ENCODE assay signal across 8 cellular contexts in the genomic region with DNA sequence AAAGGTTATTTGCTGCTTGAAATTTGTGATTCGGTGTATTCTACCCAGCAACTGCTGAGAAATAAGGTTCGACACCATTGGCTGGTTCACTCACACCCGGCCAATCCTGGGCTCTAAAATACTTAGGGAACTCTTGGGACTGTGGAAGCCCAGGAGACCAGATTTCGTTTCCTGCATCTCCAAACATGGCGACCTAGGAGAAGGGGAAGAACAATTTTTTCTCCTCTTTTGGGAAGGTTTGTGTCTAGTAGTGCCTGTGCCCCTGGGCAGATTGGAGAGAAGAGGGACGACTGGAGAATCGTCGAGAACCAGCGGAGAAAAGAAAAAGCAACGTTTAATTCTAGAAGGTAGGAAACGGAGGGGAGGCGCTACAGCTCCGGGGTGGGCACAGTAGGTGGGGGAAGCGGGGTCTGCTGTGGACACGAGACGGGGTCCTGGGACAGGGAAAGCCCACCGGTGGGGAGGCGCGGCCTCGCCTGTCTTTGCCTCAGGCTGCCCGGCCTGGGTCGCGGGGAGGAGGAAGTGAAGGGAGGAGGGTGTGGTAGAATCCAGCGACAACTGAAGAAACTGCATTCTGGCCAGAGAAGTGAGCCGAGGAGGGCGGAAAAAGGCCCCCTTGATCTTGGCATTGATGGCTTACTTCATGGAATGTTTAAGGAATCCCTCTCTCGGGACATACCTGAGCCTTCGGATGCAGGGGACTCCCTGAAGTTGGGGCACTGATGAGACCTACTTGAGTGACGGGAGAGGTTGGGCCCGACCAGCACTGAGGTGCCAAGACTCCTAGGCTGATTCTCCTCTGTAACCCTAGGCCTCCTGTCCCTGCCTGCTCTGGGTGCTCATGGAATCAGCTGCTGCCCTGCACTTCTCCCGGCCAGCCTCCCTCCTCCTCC. TPM values are rescaled to one million over a fixed set of nuclear protein-coding genes. Genes with fewer than 3 reads are reported as not detected.
DNase-seq lines count a peak whose midpoint lies in the region; ATAC-seq and TF ChIP-seq lines count a peak whose summit lies in the region.

Gene BTN2A1 (plus strand): TSS at position 160 of the 893 bp plus-strand sequence. CDS start 682 bp downstream, at position 842.

- H3K27ac Mint-ChIP-seq in Caco-2 (ENCODE audit: unreplicated experiment) (peak within 1 kb of the TSS; percentile 98), endodermal cell (peak within 1 kb of the TSS; percentile 97)

- no peaks in the 10 kb centered on the region for H3K9me3 Mint-ChIP-seq in Caco-2 (ENCODE audit: unreplicated experiment)
- H3K9me3 Mint-ChIP-seq in endodermal cell: no peaks in the 10 kb centered on the region

- H3K18ac ChIP-seq in mesenchymal stem cell (ENCODE audit: low read depth in 1 of 2, low read length in 2 of 2): peak within 1 kb of the TSS; percentile 84 to 99

- H2BK15ac ChIP-seq in mesenchymal stem cell (ENCODE audit: low read depth, poor library complexity, severe bottlenecking): peak within 1 kb of the TSS; percentile 94

- H3K4ac ChIP-seq in mesenchymal stem cell (ENCODE audit: low read depth in 1 of 2, low read length in 2 of 2): peak within 1 kb of the TSS; percentile 79 to 92

- H3K4me2 ChIP-seq in mesenchymal stem cell (ENCODE audit: low read length, poor library complexity, severe bottlenecking): peak within 1 kb of the TSS; percentile 62

- CTCF ChIA-PET in Caco-2 (lab: Charles Lee): no interaction called here

- peak within 1 kb of the TSS; percentile 93 for H3K9ac ChIP-seq in endodermal cell (ENCODE audit: extremely low read depth, low read length, poor library complexity, severe bottlenecking)
- peak within 1 kb of the TSS; percentile 94 for H3K9ac ChIP-seq in mesenchymal stem cell (ENCODE audit: low read length)

- H3K27me3 ChIP-seq in Caco-2 (replicated peaks; ENCODE audit: control insufficient read depth, insufficient read depth, low read length) (no peaks in the 10 kb centered on the region), endodermal cell (ENCODE audit: control insufficient read depth, insufficient read depth, low read length, poor library complexity, severe bottlenecking) (peaks cover 2% of the 10 kb centered on the region), mesenchymal stem cell (ENCODE audit: control insufficient read depth in 1 of 2, insufficient read depth in 1 of 2, low read length in 2 of 2) (no peaks in the 10 kb centered on the region)

- POLR2A ChIA-PET in Caco-2 (lab: Charles Lee): no interaction called here

- H3K36me3 Mint-ChIP-seq in Caco-2 (ENCODE audit: insufficient read depth, unreplicated experiment): peaks cover 29% of the 10 kb centered on the region
- peaks cover 34% of the 10 kb centered on the region for H3K36me3 Mint-ChIP-seq in endodermal cell (ENCODE audit: low read depth)

- H3K79me1 ChIP-seq in mesenchymal stem cell (replicated peaks; ENCODE audit: low read length, poor library complexity, severe bottlenecking): peaks cover 8% of the 10 kb centered on the region

- H3K27ac ChIP-seq in endodermal cell (ENCODE audit: low read depth, low read length): peak within 1 kb of the TSS; percentile 78
- H3K27ac ChIP-seq in mesenchymal stem cell (ENCODE audit: low read length, poor library complexity, severe bottlenecking): peak within 1 kb of the TSS; percentile 94

- H2BK5ac ChIP-seq in mesenchymal stem cell (ENCODE audit: low read depth, low read length, poor library complexity, severe bottlenecking): peak within 1 kb of the TSS; percentile 81

- peak within 1 kb of the TSS in 1 of 2 experiments; percentile 50 for H2BK12ac ChIP-seq in mesenchymal stem cell (ENCODE audit: low read length in 2 of 2)

- peak within 1 kb of the TSS in 1 of 2 experiments; percentile 98 for H3K14ac ChIP-seq in mesenchymal stem cell (ENCODE audit: low read length in 2 of 2)

- 0 to 3% methylated on average over 8 to 31 of the region's 31 CpGs for WGBS in endodermal cell (ENCODE audit: insufficient coverage in 1 of 2, insufficient read length in 1 of 2), 2 experiments
- WGBS in mesenchymal stem cell: under 1% methylated on average over 26 of the region's 31 CpGs

- TSS peak; percentile 41 for BruUV-seq in Caco-2 (replicated peaks; lab: Mats Ljungman, UMichigan)

- H3K4me1 ChIP-seq in Caco-2: peaks cover 5% of the 10 kb centered on the region
- H3K4me1 ChIP-seq in endodermal cell (ENCODE audit: control insufficient read depth, insufficient read depth, low read length): no peaks in the 10 kb centered on the region
- peaks cover 17% of the 10 kb centered on the region for H3K4me1 ChIP-seq in mesenchymal stem cell (ENCODE audit: control insufficient read depth, insufficient read depth, low read depth, low read length)

- H3K27me3 Mint-ChIP-seq in Caco-2 (ENCODE audit: insufficient read depth, unreplicated experiment) (no peaks in the 10 kb centered on the region), endodermal cell (ENCODE audit: insufficient read depth) (peaks cover 3% of the 10 kb centered on the region)

- DNase-seq in Caco-2 (peak; percentile 81 to 82), HT1080 (ENCODE audit: low read depth) (peak; percentile 88), NOMO-1 treated with dmso at 0.1 percent for 144 hours (lab: John Stamatoyannopoulos, UW; ENCODE audit: unreplicated experiment) (peak; percentile 86), endodermal cell (peak; percentile 92), mesenchymal stem cell (peak; percentile 96)
- DNase-seq in activated CD8-positive, alpha-beta memory T cell treated with anti-CD3 and anti-CD28 coated beads for 48 hours (ENCODE audit: low read depth in 2 of 3, low spot score in 2 of 3): peak; percentile 14 to 40 (median 25)
- peak; percentile 24 for DNase-seq in stimulated activated CD8-positive, alpha-beta memory T cell treated with anti-CD3 and anti-CD28 coated beads, Interleukin-12 subunit alpha, Interleukin-12 subunit beta, amount 100 ng/mL, for 24 hours (ENCODE audit: extremely low read depth)

- peak within 1 kb of the TSS; percentile 84 for H3K4me3 ChIP-seq in Caco-2 (ENCODE audit: low read depth, low read length)
- H3K4me3 ChIP-seq in endodermal cell (ENCODE audit: low read length): peak within 1 kb of the TSS; percentile 98
- peak within 1 kb of the TSS; percentile 85 to 91 for H3K4me3 ChIP-seq in mesenchymal stem cell (ENCODE audit: insufficient read depth in 1 of 2, low read depth in 1 of 2, low read length in 2 of 2)

- H3K9me3 ChIP-seq in Caco-2: no peaks in the 10 kb centered on the region
- H3K9me3 ChIP-seq in endodermal cell (ENCODE audit: control insufficient read depth, low read length): no peaks in the 10 kb centered on the region
- H3K9me3 ChIP-seq in mesenchymal stem cell (ENCODE audit: control insufficient read depth, low read length): no peaks in the 10 kb centered on the region

- intact Hi-C loops in Caco-2 (cut with micrococcal nuclease; ENCODE audit: unreplicated experiment): no loop called here

- H3K4me3 Mint-ChIP-seq in Caco-2 (ENCODE audit: unreplicated experiment): peak within 1 kb of the TSS; percentile 92
- peak within 1 kb of the TSS; percentile 86 for H3K4me3 Mint-ChIP-seq in endodermal cell

- H3K4me1 Mint-ChIP-seq in Caco-2 (ENCODE audit: low read depth, unreplicated experiment) (peaks cover 6% of the 10 kb centered on the region), endodermal cell (peaks cover 17% of the 10 kb centered on the region)

- H4K91ac ChIP-seq in mesenchymal stem cell (ENCODE audit: low read length): peak within 1 kb of the TSS; percentile 88

- ATAC-seq in GM21381 (IDR thresholded peaks at IDR 0.05; ENCODE audit: unreplicated experiment): peak; percentile 96

- H2AFZ ChIP-seq in mesenchymal stem cell (ENCODE audit: low read depth, low read length): peak within 1 kb of the TSS; percentile 79

- H2AK5ac ChIP-seq in mesenchymal stem cell (ENCODE audit: low read length, severe bottlenecking): peak within 1 kb of the TSS; percentile 27

- TF ChIP-seq CTCF in Caco-2 (IDR thresholded peaks at IDR 0.05; ENCODE audit: insufficient read depth in 1 of 2, low read depth in 1 of 2, low read length in 1 of 2, severe bottlenecking in 1 of 2, unreplicated experiment in 1 of 2): no peak
- TF ChIP-seq CTCF in endodermal cell (conservative IDR thresholded peaks at IDR 0.05): no peak

- H3K23ac ChIP-seq in mesenchymal stem cell (ENCODE audit: low read length in 2 of 2): peak within 1 kb of the TSS; percentile 29 to 64

- H3K36me3 ChIP-seq in Caco-2 (ENCODE audit: control insufficient read depth, insufficient read depth, low read length) (peaks cover 1% of the 10 kb centered on the region; the same call in 1 of the 2 replicates), endodermal cell (ENCODE audit: control insufficient read depth, insufficient read depth, low read length) (peaks cover 25% of the 10 kb centered on the region), mesenchymal stem cell (ENCODE audit: control insufficient read depth in 1 of 2, insufficient read depth in 2 of 2, low read depth in 1 of 2, low read length in 2 of 2) (peaks cover 12 to 34% of the 10 kb centered on the region in 2 experiments)

- peak within 1 kb of the TSS; percentile 98 for H4K8ac ChIP-seq in mesenchymal stem cell (ENCODE audit: low read length)

- H2BK120ac ChIP-seq in mesenchymal stem cell (ENCODE audit: low read depth, low read length): peak within 1 kb of the TSS; percentile 97

RNA-seq across cellular contexts. Expression of gene BTN2A1, which starts in this region (rescaled TPM):
- total RNA-seq in Caco-2 (2022) (13.9 and 15.0 TPM in 2 replicates), endodermal cell (10 to 100 TPM; 15.0 to 18.7 TPM)
- 7.9 and 8.5 TPM in 2 replicates for total RNA-seq in HT1080 (2014; rRNA removed; shearing (Covaris generic))
- 4.0 and 6.1 TPM in 2 replicates for polyA plus RNA-seq in HT1080 (2015; cell fraction: cytosol; rRNA removed)
- polyA plus RNA-seq in HT1080 (2015; cell fraction: nucleus; rRNA removed): 13.6 and 14.7 TPM in 2 replicates
- polyA plus RNA-seq in endodermal cell (2013, experiment 1 of 2): 17.1 TPM
- polyA plus RNA-seq in endodermal cell (2013, experiment 2 of 2): 16.3 TPM
- 25.5 TPM for polyA plus RNA-seq in mesenchymal stem cell (2013, experiment 1 of 2)
- 25.8 TPM for polyA plus RNA-seq in mesenchymal stem cell (2013, experiment 2 of 2)

Comparison
In these comparisons a context has a peak if more than half of its experiments do, and no peak if none do; other contexts are left out.
1. Peak in every context shown above with its lines: DNase-seq, ATAC-seq, H3K4me3 ChIP-seq and H3K27ac ChIP-seq.
2. DNase-seq: peak in every context shown above with its lines; median percentile 96 in mesenchymal stem cell; 92 in endodermal cell; 88 in HT1080; 86 in NOMO-1 treated with dmso at 0.1 percent for 144 hours; 82 in Caco-2; 25 in activated CD8-positive, alpha-beta memory T cell treated with anti-CD3 and anti-CD28 coated beads for 48 hours; 24 in stimulated activated CD8-positive, alpha-beta memory T cell treated with anti-CD3 and anti-CD28 coated beads, Interleukin-12 subunit alpha, Interleukin-12 subunit beta, amount 100 ng/mL, for 24 hours.